Comparison of ENCODE assay signal across 11 cellular contexts in genomic region chr12:5430639-5431603, GRCh38. TPM values are rescaled to one million over a fixed set of nuclear protein-coding genes. Genes with fewer than 3 reads are reported as not detected.
DNase-seq lines count a peak whose midpoint lies in the region; ATAC-seq and TF ChIP-seq lines count a peak whose summit lies in the region.
"Had no signal": no experiment of that assay in that cellular context is flagged by ENCODE, and none has a peak within 500 bp of the region (broad histone marks: within the 10 kb centered on the region; RNA-seq: fewer than 3 reads in every experiment).

No MANE protein-coding gene starts in this region.

- CTCF ChIA-PET in CD4-positive, alpha-beta T cell (lab: Charles Lee): no interaction called here

- H3K4me3 Mint-ChIP-seq in CD4-positive, alpha-beta T cell: peak overlapping the region; percentile 77

- H3K27ac Mint-ChIP-seq in CD4-positive, alpha-beta T cell: no peak overlapping the region

- no peaks in the 10 kb centered on the region for H3K9me3 Mint-ChIP-seq in CD4-positive, alpha-beta T cell

- POLR2A ChIA-PET in CD4-positive, alpha-beta T cell (lab: Charles Lee): no interaction called here

- H3K4me1 Mint-ChIP-seq in CD4-positive, alpha-beta T cell (ENCODE audit: low read depth): peaks cover 5% of the 10 kb centered on the region

- H3K4me3 ChIP-seq in right cardiac atrium (ENCODE audit: low read length): peak overlapping the region; percentile 88
- H3K4me3 ChIP-seq: body of pancreas had no signal

- H3K27me3 Mint-ChIP-seq in CD4-positive, alpha-beta T cell: peaks cover 58% of the 10 kb centered on the region

- intact Hi-C loops in CD4-positive, alpha-beta T cell (cut with DNase I, micrococcal nuclease): no loop called here
- intact Hi-C loops in right cardiac atrium (cut with DNase I) (loop anchor here in 1 of 4 donors (10.0 kb wide), 1 partner anchor 364 kb away; no protein-coding TSS in a partner anchor), sciatic nerve (cut with DNase I) (loop anchor here (5.0 to 10.0 kb wide), 2 partner anchors 256 to 846 kb away; no protein-coding TSS in a partner anchor)

- H3K36me3 Mint-ChIP-seq in CD4-positive, alpha-beta T cell (ENCODE audit: low read depth): no peaks in the 10 kb centered on the region

- DNase-seq in CD4-positive, alpha-beta T cell: no peak
- peak; percentile 10 for DNase-seq in NCI-H2107 treated with DMSO at 0.1 percent for 48 hours (lab: John Stamatoyannopoulos, UW; ENCODE audit: unreplicated experiment)
- DNase-seq in right cardiac atrium: peak; percentile 30 to 51 (median 50)
- DNase-seq in retina: peak; percentile 55
- no peak for DNase-seq in stimulated activated naive CD4-positive, alpha-beta T cell treated with Interleukin-2 at 50 U/mL for 16 hours (lab: John Stamatoyannopoulos, UW)
- no peak for DNase-seq in sciatic nerve (ENCODE audit: low spot score)
- DNase-seq: NCI-H510A treated with DMSO at 0.1 percent for 48 hours had no signal

- no peaks in the 10 kb centered on the region for H3K9me3 ChIP-seq in CD4-positive, alpha-beta T cell (ENCODE audit: control insufficient read depth, low read length)
- no peaks in the 10 kb centered on the region for H3K9me3 ChIP-seq in right cardiac atrium (ENCODE audit: control insufficient read depth, low read length)
- H3K9me3 ChIP-seq: body of pancreas had no signal

- H3K27me3 ChIP-seq in CD4-positive, alpha-beta T cell (ENCODE audit: control insufficient read depth, insufficient read depth, low read length): peaks cover 64% of the 10 kb centered on the region
- H3K27me3 ChIP-seq in right cardiac atrium (ENCODE audit: control insufficient read depth, insufficient read depth): no peaks in the 10 kb centered on the region

- no peak overlapping the region for H3K27ac ChIP-seq in CD4-positive, alpha-beta T cell (ENCODE audit: low read depth, low read length)
- H3K27ac ChIP-seq in right cardiac atrium (ENCODE audit: low read length): no peak overlapping the region
- H3K27ac ChIP-seq: body of pancreas, HL-60 had no signal

- WGBS in right cardiac atrium: 3% methylated on average over 58 of the region's 58 CpGs

- peaks cover 3% of the 10 kb centered on the region for H3K4me1 ChIP-seq in right cardiac atrium (ENCODE audit: control insufficient read depth, insufficient read depth, low read length)

- ATAC-seq in CD4-positive, alpha-beta T cell (ENCODE audit: poor library complexity): no peak
- ATAC-seq in right cardiac atrium: peak in 1 of 2 donors; percentile 36
- ATAC-seq in GM21526 (IDR thresholded peaks at IDR 0.05; ENCODE audit: low FRiP score, unreplicated experiment): no peak
- ATAC-seq in sciatic nerve: no peak
- no peak for ATAC-seq in HG03460 (IDR thresholded peaks at IDR 0.05; ENCODE audit: unreplicated experiment)

- no peak for TF ChIP-seq CTCF in CD4-positive, alpha-beta T cell (IDR thresholded peaks at IDR 0.05)

RNA-seq across cellular contexts. Expression of gene NTF3, which starts 1.0 kb away (rescaled TPM):
- not detected for total RNA-seq in CD4-positive, alpha-beta T cell
- 1 to 10 TPM in 2 of 4 donors, under 1 TPM in 2; 0.53 to 1.9 (median 1.3) TPM for total RNA-seq in right cardiac atrium
- polyA plus RNA-seq in right cardiac atrium: 1.7 TPM
- 5.9 TPM for total RNA-seq in sciatic nerve
- total RNA-seq: body of pancreas had no signal

Comparison
In these comparisons a context has a peak if more than half of its experiments do, and no peak if none do; other contexts are left out.
1. DNase-seq: peak in NCI-H2107 treated with DMSO at 0.1 percent for 48 hours (single experiment), right cardiac atrium (3 of 3) and retina (single experiment); none in CD4-positive, alpha-beta T cell (0 of 10), stimulated activated naive CD4-positive, alpha-beta T cell treated with Interleukin-2 at 50 U/mL for 16 hours (single experiment) and sciatic nerve (single experiment).